Comparison of ENCODE assay signal across 8 cellular contexts in the genomic region with DNA sequence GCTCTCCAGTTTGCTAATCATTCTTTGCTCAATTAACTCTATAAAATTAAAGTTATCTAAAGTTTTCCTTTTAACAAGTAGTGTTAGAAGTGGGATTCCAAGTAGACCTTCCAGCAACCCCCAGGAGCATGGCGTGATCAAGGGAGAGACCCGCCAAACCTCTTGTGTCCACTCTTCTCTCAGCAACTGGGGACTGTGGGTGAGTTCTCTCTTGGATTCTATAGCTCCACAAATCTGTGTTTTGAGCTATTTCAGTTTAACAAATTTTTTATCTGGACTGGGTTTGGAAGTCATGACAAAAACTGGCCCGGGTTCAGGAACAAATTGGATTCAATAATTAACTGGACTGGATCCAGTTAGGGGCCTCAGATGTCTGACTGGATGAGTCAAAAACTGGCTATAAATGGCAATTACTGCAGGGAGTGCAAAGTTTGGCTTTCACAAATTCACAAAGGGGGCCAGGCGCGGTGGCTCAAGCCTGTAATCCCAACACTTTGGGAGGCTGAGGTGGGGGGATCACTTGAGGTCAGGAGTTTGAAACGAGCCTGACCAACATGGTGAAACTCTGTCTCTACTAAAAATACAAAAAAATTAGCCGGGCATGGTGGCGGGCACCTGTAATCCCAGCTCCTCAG.
"Had no signal": no experiment of that assay in that cellular context is flagged by ENCODE, and none has a peak within 500 bp of the region (broad histone marks: within the 10 kb centered on the region; RNA-seq: fewer than 3 reads in every experiment).

No MANE protein-coding gene starts in this region.

- ATAC-seq: HCT116, HepG2 had no signal

- H3K27ac ChIP-seq: GM23248, HL-60 had no signal

- H2AFZ ChIP-seq: GM23248 had no signal

- H3K9ac ChIP-seq: GM23248 had no signal

- H3K9me3 ChIP-seq: HAP-1 had no signal

- H3K4me3 ChIP-seq: GM23248, HAP-1 had no signal

- H3K36me3 ChIP-seq: HAP-1 had no signal

- H3K4me1 ChIP-seq: HAP-1 had no signal

- DNase-seq: GM23248, GOT3, H7, HFFc6 had no signal
